30 cellular contexts compared by ENCODE assay signal in genomic region chr1:178665579-178665978, GRCh38.
"Had no signal": no experiment of that assay in that cellular context is flagged by ENCODE, and none has a peak within 500 bp of the region (broad histone marks: within the 10 kb centered on the region; RNA-seq: fewer than 3 reads in every experiment).

No MANE protein-coding gene starts in this region.

- H3K9me3 ChIP-seq: esophagus squamous epithelium, heart right ventricle, left lung, ovary, psoas muscle, spleen, suprapubic skin, transverse colon, upper lobe of right lung, vagina had no signal

- H3K36me3 Mint-ChIP-seq: naive thymus-derived CD8-positive, alpha-beta T cell had no signal

- H3K4me3 ChIP-seq: esophagus squamous epithelium, heart right ventricle, left lung, ovary, psoas muscle, skin epidermis, spleen, suprapubic skin, transverse colon, upper lobe of right lung, vagina had no signal

- H3K27ac ChIP-seq: esophagus squamous epithelium, heart right ventricle, left lung, ovary, psoas muscle, skin epidermis, suprapubic skin, transverse colon, upper lobe of right lung, vagina had no signal

- H3K4me3 Mint-ChIP-seq: effector memory CD8-positive, alpha-beta T cell; naive thymus-derived CD8-positive, alpha-beta T cell; nephron progenitor cell; stimulated activated naive CD8-positive, alpha-beta T cell treated with anti-CD3 and anti-CD28 coated beads, Interleukin-15, amount 100 ng/mL, for 72 hours had no signal

- H3K4me1 Mint-ChIP-seq: stimulated activated naive CD8-positive, alpha-beta T cell treated with anti-CD3 and anti-CD28 coated beads, Interleukin-15, amount 100 ng/mL, for 72 hours had no signal

- H3K27ac Mint-ChIP-seq: effector memory CD8-positive, alpha-beta T cell; naive thymus-derived CD8-positive, alpha-beta T cell; nephron progenitor cell; stimulated activated naive CD8-positive, alpha-beta T cell treated with anti-CD3 and anti-CD28 coated beads, Interleukin-15, amount 100 ng/mL, for 72 hours had no signal

- H3K9me3 Mint-ChIP-seq: effector memory CD8-positive, alpha-beta T cell; naive thymus-derived CD8-positive, alpha-beta T cell; nephron progenitor cell; stimulated activated naive CD8-positive, alpha-beta T cell treated with anti-CD3 and anti-CD28 coated beads, Interleukin-15, amount 100 ng/mL, for 72 hours had no signal

- H3K4me1 ChIP-seq: esophagus squamous epithelium, left lung, psoas muscle, suprapubic skin, transverse colon, upper lobe of right lung, vagina had no signal

- DNase-seq: cortex of kidney; effector memory CD8-positive, alpha-beta T cell; erythroblast; esophagus squamous epithelium; foreskin melanocyte; glutamatergic neuron; heart right ventricle; hippocampal formation; left cardiac atrium; left lung; mesendoderm; midbrain; naive thymus-derived CD8-positive, alpha-beta T cell; nephron progenitor cell; nucleus accumbens; ovary; posterior cingulate gyrus; psoas muscle; right cardiac atrium; spleen; stimulated activated CD4-positive, alpha-beta T cell treated with anti-CD3 and anti-CD28 coated beads, Interleukin-4, amount 100 ng/mL, for 4 hours; stimulated activated naive CD4-positive, alpha-beta T cell; stimulated activated naive CD8-positive, alpha-beta T cell treated with anti-CD3 and anti-CD28 coated beads, Interleukin-15, amount 100 ng/mL, for 72 hours; transverse colon; upper lobe of right lung had no signal

- H3K27me3 ChIP-seq: esophagus squamous epithelium, left lung, ovary, spleen, suprapubic skin, transverse colon, upper lobe of right lung, vagina had no signal

- H3K36me3 ChIP-seq: esophagus squamous epithelium, heart right ventricle, left lung, ovary, spleen, suprapubic skin, transverse colon, upper lobe of right lung, vagina had no signal

- FAIRE-seq: endometrium, islet of Langerhans had no signal

- ATAC-seq: effector memory CD8-positive, alpha-beta T cell; heart right ventricle; left cardiac atrium; left lung; naive thymus-derived CD8-positive, alpha-beta T cell; psoas muscle; right cardiac atrium; stimulated activated naive CD8-positive, alpha-beta T cell treated with anti-CD3 and anti-CD28 coated beads, Interleukin-15, amount 100 ng/mL, for 72 hours; upper lobe of right lung had no signal
